In the genomic region with DNA sequence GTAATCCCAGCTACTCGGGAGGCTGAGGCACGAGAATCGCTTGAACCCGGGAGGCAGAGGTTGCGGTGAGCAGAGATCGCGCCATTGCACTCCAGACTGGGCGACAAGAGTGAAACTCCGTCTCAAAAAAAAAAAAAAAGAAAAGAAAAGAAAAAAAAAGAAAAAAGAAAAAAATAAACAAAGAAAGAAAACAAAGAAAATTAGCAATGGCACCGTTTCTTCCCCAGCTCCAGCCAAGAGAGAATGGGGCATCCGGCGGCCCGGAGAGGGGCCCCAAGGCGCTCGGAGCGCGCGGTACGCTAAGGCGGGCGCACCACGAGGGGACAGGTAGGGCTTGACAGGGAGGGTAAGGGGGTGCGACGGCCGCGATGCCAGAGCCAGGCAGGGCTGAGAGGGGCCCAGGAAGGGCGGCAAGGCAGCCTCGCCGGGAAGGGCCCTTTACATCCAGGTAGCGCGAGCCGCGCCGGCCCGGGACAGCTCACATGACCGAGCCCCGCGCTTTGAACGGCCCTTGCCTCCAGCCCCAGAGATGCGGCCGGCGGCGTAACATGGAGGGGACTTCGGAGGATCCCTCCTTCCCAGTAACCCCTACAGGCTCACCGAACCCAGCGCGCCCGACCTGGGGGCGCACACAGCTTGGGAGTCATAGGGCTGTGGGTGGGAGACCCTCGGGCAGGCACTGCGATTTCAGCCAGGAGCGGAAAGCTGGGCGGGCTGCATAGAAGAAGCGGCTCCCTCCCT, we compare ENCODE assay signal across 14 cellular contexts. TPM values are rescaled to one million over a fixed set of nuclear protein-coding genes. Genes with fewer than 3 reads are reported as not detected.
DNase-seq lines count a peak whose midpoint lies in the region; ATAC-seq and TF ChIP-seq lines count a peak whose summit lies in the region.
"Had no signal": no experiment of that assay in that cellular context is flagged by ENCODE, and none has a peak within 500 bp of the region (broad histone marks: within the 10 kb centered on the region; RNA-seq: fewer than 3 reads in every experiment).

No MANE protein-coding gene starts in this region.

- H3K4me2 ChIP-seq in GM23338 (peak overlapping the region; percentile 96), smooth muscle cell (peak overlapping the region; percentile 96)

- H2AFZ ChIP-seq in GM23338 (peak overlapping the region; percentile 90), smooth muscle cell (ENCODE audit: low read depth) (peak overlapping the region; percentile 85)

- H4K20me1 ChIP-seq in GM23338 (replicated peaks; ENCODE audit: insufficient read depth): 0 out of 2 replicates have a peak, but pooled peaks cover 5% of the 10 kb centered on the region
- H4K20me1 ChIP-seq in smooth muscle cell (ENCODE audit: low read depth): no peaks in the 10 kb centered on the region

- H3K4me1 ChIP-seq in GM23338 (ENCODE audit: insufficient read depth): peaks cover 70% of the 10 kb centered on the region
- H3K4me1 ChIP-seq in iPS-15b (ENCODE audit: control insufficient read depth, insufficient read depth, low read length): peaks cover 45% of the 10 kb centered on the region
- peaks cover 50% of the 10 kb centered on the region for H3K4me1 ChIP-seq in smooth muscle cell (ENCODE audit: low read depth)

- H3K36me3 ChIP-seq in GM23338 (ENCODE audit: insufficient read depth) (no peaks in the 10 kb centered on the region), iPS-15b (ENCODE audit: control insufficient read depth, insufficient read depth, low read length) (no peaks in the 10 kb centered on the region), smooth muscle cell (ENCODE audit: low read depth) (no peaks in the 10 kb centered on the region)

- H3F3A ChIP-seq in GM23338 (replicated peaks; ENCODE audit: low read depth) (peaks cover 20% of the 10 kb centered on the region), smooth muscle cell (ENCODE audit: low read depth) (peaks cover 3% of the 10 kb centered on the region)

- peaks cover 70% of the 10 kb centered on the region for H3K4me1 Mint-ChIP-seq in GM23338

- DNase-seq in GM23338 (ENCODE audit: low spot score): peak; percentile 71
- no peak for DNase-seq in smooth muscle cell (lab: John Stamatoyannopoulos, UW; ENCODE audit: unreplicated experiment)
- DNase-seq in NCI-H446 treated with DMSO at 0.1 percent for 48 hours (lab: John Stamatoyannopoulos, UW): no peak
- no peak for DNase-seq in NCI-H2171 treated with DMSO at 0.1 percent for 48 hours (lab: John Stamatoyannopoulos, UW)
- no peak for DNase-seq in stimulated activated CD4-positive, alpha-beta T cell treated with anti-CD3 and anti-CD28 coated beads, Interleukin-2, amount 100 ng/mL, for 48 hours
- DNase-seq: central memory CD4-positive, alpha-beta T cell; foreskin melanocyte; NCI-H1436 treated with DMSO at 0.1 percent for 48 hours; PC-3 had no signal

- no peak overlapping the region for H3K27ac ChIP-seq in GM23338 (ENCODE audit: low read depth)
- H3K27ac ChIP-seq in VCaP: peak overlapping the region; percentile 87
- no peak overlapping the region for H3K27ac ChIP-seq in smooth muscle cell (ENCODE audit: low read depth)
- H3K27ac ChIP-seq: HL-60 had no signal

- TF ChIP-seq CTCF in GM23338 (conservative IDR thresholded peaks at IDR 0.05; ENCODE audit: low read depth in 2 of 2) (no peak), VCaP (conservative IDR thresholded peaks at IDR 0.05) (no peak), smooth muscle cell (IDR thresholded peaks at IDR 0.05; ENCODE audit: borderline replicate concordance, insufficient read depth, poor library complexity, severe bottlenecking) (no peak)

- peak overlapping the region; percentile 84 for H3K4me3 Mint-ChIP-seq in GM23338

- H3K36me3 Mint-ChIP-seq in GM23338 (ENCODE audit: low read depth): no peaks in the 10 kb centered on the region

- H3K9ac ChIP-seq in iPS-15b (ENCODE audit: low read depth, low read length): peak overlapping the region; percentile 65
- H3K9ac ChIP-seq in smooth muscle cell (ENCODE audit: low read depth): peak overlapping the region; percentile 36

- no peaks in the 10 kb centered on the region for H3K9me2 ChIP-seq in GM23338 (ENCODE audit: insufficient read depth)

- ATAC-seq in GM23338 (peak; percentile 9), HG03108 (IDR thresholded peaks at IDR 0.05; ENCODE audit: unreplicated experiment) (no peak)
- ATAC-seq: activated T-cell treated with anti-CD3 and anti-CD28 coated beads, Interleukin-2, amount 50 U/mL, for 72 hours; PC-3 had no signal

- peaks cover 13% of the 10 kb centered on the region for H3K79me2 ChIP-seq in GM23338 (replicated peaks; ENCODE audit: insufficient read depth)
- H3K79me2 ChIP-seq in smooth muscle cell (ENCODE audit: low read depth): peaks cover 20% of the 10 kb centered on the region

- under 1% methylated on average over 52 of the region's 54 CpGs for WGBS in smooth muscle cell (ENCODE audit: low lambda C conversion rate)

- peaks cover 85% of the 10 kb centered on the region for H3K27me3 ChIP-seq in GM23338 (ENCODE audit: insufficient read depth)
- peaks cover 53% of the 10 kb centered on the region for H3K27me3 ChIP-seq in iPS-15b (ENCODE audit: control insufficient read depth, insufficient read depth, low read length)
- H3K27me3 ChIP-seq in smooth muscle cell (ENCODE audit: low read depth): no peaks in the 10 kb centered on the region

- no peak overlapping the region for H3K27ac Mint-ChIP-seq in GM23338
- H3K27ac Mint-ChIP-seq: activated T-cell treated with anti-CD3 and anti-CD28 coated beads, Interleukin-2, amount 50 U/mL, for 72 hours had no signal

- peak overlapping the region; percentile 88 for H3K4me3 ChIP-seq in GM23338
- H3K4me3 ChIP-seq in iPS-15b (ENCODE audit: low read depth, low read length): peak overlapping the region; percentile 84
- peak overlapping the region; percentile 64 for H3K4me3 ChIP-seq in smooth muscle cell

- H3K9me3 ChIP-seq in iPS-15b (ENCODE audit: control insufficient read depth, insufficient read depth, low read length): no peaks in the 10 kb centered on the region
- no peaks in the 10 kb centered on the region for H3K9me3 ChIP-seq in smooth muscle cell (replicated peaks; ENCODE audit: low read depth)

- H3K27me3 Mint-ChIP-seq in GM23338 (ENCODE audit: insufficient read depth, low read depth, poor library complexity): peaks cover 93% of the 10 kb centered on the region

- no peaks in the 10 kb centered on the region; the same call in 2 of the 3 replicates for H3K9me3 Mint-ChIP-seq in GM23338
- H3K9me3 Mint-ChIP-seq: activated T-cell treated with anti-CD3 and anti-CD28 coated beads, Interleukin-2, amount 50 U/mL, for 72 hours had no signal

TF ChIP-seq in GM23338, 12 proteins besides CTCF, POLR2A, EP300 and RAD21 (continues in another document):
- TF ChIP-seq NANOG (IDR thresholded peaks at IDR 0.05; ENCODE audit: borderline replicate concordance): no peak
- no peak for TF ChIP-seq ZNF114 (CRISPR knock-in tag; IDR thresholded peaks at IDR 0.05)
- TF ChIP-seq JUNB (IDR thresholded peaks at IDR 0.05; ENCODE audit: unreplicated experiment): no peak
- TF ChIP-seq POLR2AphosphoS5 (IDR thresholded peaks at IDR 0.05; ENCODE audit: low read depth): no peak
- no peak for TF ChIP-seq EZH2phosphoT487 (IDR thresholded peaks at IDR 0.05; ENCODE audit: unreplicated experiment)
- no peak for TF ChIP-seq STAT1 (IDR thresholded peaks at IDR 0.05; ENCODE audit: unreplicated experiment)
- no peak for TF ChIP-seq ZNF331 (CRISPR knock-in tag; IDR thresholded peaks at IDR 0.05; ENCODE audit: low read depth)
- no peak for TF ChIP-seq EZH2 (IDR thresholded peaks at IDR 0.05; ENCODE audit: low read depth, unreplicated experiment)

RNA-seq across cellular contexts. Expression of gene BMP7, which starts 1.4 kb away (rescaled TPM):
- total RNA-seq in GM23338 (2014; rRNA removed; shearing (Covaris generic)): 16.6 and 22.8 TPM in 2 replicates
- polyA plus RNA-seq in GM23338 (2016; fragmentation: Nextera tagmentation; extraction: Ambion mirVana): 15.9 and 17.8 TPM in 2 replicates
- 18.1 and 19.0 TPM in 2 replicates for total RNA-seq in smooth muscle cell
- polyA plus RNA-seq in smooth muscle cell: 28.3 and 37.3 TPM in 2 replicates
- total RNA-seq: PC-3 had no signal
